8 cellular contexts compared by ENCODE assay signal in the genomic region with DNA sequence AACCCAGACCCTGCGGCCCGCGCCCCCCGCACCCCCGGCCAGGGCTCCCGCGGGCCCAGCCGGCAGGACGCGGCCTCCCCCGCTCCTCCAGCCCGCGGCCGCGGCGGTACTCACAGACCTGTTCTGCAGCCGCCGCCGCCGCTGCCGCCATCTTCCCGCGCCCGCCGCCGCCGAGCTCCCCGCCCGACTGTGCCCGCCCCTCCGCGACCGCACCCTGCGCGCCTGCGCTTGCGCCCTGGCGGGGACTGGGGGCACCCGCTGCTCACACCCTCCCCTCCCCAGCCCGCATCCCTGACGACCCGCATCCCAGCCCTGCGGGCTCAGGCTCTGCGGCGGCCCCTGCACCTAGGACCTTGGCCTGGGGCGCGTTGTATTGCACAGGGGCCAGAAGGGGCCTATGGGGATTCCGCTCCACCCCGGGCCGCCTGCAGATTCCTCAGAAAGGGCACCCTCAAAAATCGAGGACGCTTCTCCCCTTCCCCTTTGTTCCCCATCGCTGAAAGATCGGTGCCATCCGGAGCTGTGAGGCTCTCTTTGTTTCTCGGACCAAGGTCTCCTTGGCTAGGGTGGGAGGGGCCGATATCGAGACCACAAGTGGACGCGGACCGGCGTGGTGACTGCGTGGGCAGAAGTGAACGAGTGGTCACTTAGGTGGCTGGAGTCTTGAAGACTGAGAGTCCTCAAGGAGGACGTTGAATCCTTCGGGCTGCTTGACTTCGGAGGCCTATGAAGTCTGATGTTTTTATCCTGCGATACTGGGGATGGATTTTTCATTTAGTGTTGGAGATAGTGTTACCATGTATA. TPM values are rescaled to one million over a fixed set of nuclear protein-coding genes. Genes with fewer than 3 reads are reported as not detected.
DNase-seq lines count a peak whose midpoint lies in the region; ATAC-seq, FAIRE-seq and TF ChIP-seq lines count a peak whose summit lies in the region.

A gene with protein sequence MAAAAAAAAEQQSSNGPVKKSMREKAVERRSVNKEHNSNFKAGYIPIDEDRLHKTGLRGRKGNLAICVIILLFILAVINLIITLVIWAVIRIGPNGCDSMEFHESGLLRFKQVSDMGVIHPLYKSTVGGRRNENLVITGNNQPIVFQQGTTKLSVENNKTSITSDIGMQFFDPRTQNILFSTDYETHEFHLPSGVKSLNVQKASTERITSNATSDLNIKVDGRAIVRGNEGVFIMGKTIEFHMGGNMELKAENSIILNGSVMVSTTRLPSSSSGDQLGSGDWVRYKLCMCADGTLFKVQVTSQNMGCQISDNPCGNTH (minus strand): TSS at position 191 of the 804 bp plus-strand sequence. CDS start 40 bp downstream, at position 151.

- DNase-seq in GM18507 (ENCODE audit: extremely low spot score, insufficient read length, low read depth) (peak; percentile 54), NCI-H1694 (lab: John Stamatoyannopoulos, UW) (peak; percentile 9), chondrocyte (ENCODE audit: low spot score) (peak; percentile 93), left colon (peak; percentile 58 to 80), SIG-M5 (lab: John Stamatoyannopoulos, UW) (no peak)
- DNase-seq in activated CD4-positive, alpha-beta T cell treated with anti-CD3 and anti-CD28 coated beads for 24 hours (ENCODE audit: low read depth in 2 of 2), result peak; percentile 57 to 61
- DNase-seq in stimulated activated CD4-positive, alpha-beta T cell treated with anti-CD3 and anti-CD28 coated beads, Interleukin-1b, Interleukin-23, amount 100 ng/mL, for 24 hours (ENCODE audit: low read depth in 4 of 4, low spot score in 1 of 4), result peak; percentile 45 to 63 (median 52)

- no peaks in the 10 kb centered on the region for H3K9me3 Mint-ChIP-seq in chondrocyte (ENCODE audit: low read depth)

- peaks cover 2% of the 10 kb centered on the region for H3K36me3 Mint-ChIP-seq in chondrocyte (ENCODE audit: low read depth)

- H3K4me1 Mint-ChIP-seq in chondrocyte (ENCODE audit: low read depth), result peaks cover 38% of the 10 kb centered on the region

- TF ChIP-seq CTCF in chondrocyte (IDR thresholded peaks at IDR 0.05), result no peak

- ATAC-seq in HG02642 (IDR thresholded peaks at IDR 0.05; ENCODE audit: poor library complexity, unreplicated experiment) (peak; percentile 97), left colon (peak; percentile 91)

- H3K4me3 Mint-ChIP-seq in chondrocyte (ENCODE audit: unreplicated experiment), result peak within 1 kb of the TSS; percentile 88

- FAIRE-seq in GM18507 (lab: Jason Lieb, UNC), result no peak

- intact Hi-C loops in left colon (cut with DNase I, micrococcal nuclease), result no loop called here

- peaks cover 13% of the 10 kb centered on the region for H3K27me3 Mint-ChIP-seq in chondrocyte (ENCODE audit: low read depth)

- H3K27ac Mint-ChIP-seq in chondrocyte (ENCODE audit: unreplicated experiment), result peak within 1 kb of the TSS; percentile 83

RNA-seq across cellular contexts. Expression of the gene that starts here (rescaled TPM):
- total RNA-seq in chondrocyte (91.6 to 105 TPM (median 94.2 TPM) in 3 replicates), left colon (10 to 100 TPM; 19.2 to 32.4 TPM)
